In the genomic region with DNA sequence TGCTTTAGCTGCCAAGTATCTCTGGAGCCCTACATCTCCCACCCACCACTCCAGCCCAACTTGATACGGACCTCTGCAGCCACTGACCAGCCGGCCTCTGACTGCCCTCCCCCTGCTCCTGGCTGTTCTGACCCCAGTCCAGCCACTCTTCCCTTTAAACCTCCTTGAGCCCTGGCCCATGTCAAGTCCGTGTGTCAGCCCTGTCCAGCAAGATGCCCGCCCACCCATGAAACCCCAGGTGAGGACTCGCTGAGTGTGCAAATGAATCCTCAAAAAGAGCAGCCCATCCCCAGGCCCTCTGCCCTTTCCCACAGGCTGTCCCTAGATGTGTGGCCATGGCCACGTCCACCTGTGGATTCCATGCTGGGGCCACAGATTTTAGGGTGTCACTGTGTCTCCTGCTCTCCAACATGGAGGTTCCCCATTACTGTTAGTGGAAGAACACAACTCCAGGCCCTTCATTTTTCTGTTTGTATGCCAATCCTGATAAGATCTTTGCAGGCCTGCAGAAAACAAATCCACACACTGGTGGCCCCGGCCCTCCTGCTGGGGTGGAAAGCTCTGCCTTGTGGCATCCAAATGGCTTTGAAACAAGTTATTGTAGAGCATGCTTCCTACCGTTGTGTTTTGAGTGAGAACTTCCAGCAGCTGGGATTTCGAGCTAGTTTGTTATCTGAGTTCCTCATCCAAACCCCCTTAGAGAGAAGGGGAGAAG, we compare ENCODE assay signal across 2 cellular contexts.
TF ChIP-seq lines count a peak whose summit lies in the region.

No MANE protein-coding gene starts in this region.

TF ChIP-seq in SK-N-SH, 30 proteins besides CTCF, POLR2A, EP300 and RAD21 (continued from another document):
- no peak for TF ChIP-seq GABPA (IDR thresholded peaks at IDR 0.05; ENCODE audit: low read depth)

TF ChIP-seq in SK-N-SH treated with all-trans-retinoic acid at 6 μM for 48 hours, 23 proteins besides CTCF, POLR2A, EP300 and RAD21:
- TF ChIP-seq, protein P1, sequence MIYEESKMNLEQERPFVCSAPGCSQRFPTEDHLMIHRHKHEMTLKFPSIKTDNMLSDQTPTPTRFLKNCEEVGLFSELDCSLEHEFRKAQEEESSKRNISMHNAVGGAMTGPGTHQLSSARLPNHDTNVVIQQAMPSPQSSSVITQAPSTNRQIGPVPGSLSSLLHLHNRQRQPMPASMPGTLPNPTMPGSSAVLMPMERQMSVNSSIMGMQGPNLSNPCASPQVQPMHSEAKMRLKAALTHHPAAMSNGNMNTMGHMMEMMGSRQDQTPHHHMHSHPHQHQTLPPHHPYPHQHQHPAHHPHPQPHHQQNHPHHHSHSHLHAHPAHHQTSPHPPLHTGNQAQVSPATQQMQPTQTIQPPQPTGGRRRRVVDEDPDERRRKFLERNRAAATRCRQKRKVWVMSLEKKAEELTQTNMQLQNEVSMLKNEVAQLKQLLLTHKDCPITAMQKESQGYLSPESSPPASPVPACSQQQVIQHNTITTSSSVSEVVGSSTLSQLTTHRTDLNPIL (CRISPR knock-in tag; IDR thresholded peaks at IDR 0.05; ENCODE audit: low read depth), result no peak
- TF ChIP-seq, protein P2, sequence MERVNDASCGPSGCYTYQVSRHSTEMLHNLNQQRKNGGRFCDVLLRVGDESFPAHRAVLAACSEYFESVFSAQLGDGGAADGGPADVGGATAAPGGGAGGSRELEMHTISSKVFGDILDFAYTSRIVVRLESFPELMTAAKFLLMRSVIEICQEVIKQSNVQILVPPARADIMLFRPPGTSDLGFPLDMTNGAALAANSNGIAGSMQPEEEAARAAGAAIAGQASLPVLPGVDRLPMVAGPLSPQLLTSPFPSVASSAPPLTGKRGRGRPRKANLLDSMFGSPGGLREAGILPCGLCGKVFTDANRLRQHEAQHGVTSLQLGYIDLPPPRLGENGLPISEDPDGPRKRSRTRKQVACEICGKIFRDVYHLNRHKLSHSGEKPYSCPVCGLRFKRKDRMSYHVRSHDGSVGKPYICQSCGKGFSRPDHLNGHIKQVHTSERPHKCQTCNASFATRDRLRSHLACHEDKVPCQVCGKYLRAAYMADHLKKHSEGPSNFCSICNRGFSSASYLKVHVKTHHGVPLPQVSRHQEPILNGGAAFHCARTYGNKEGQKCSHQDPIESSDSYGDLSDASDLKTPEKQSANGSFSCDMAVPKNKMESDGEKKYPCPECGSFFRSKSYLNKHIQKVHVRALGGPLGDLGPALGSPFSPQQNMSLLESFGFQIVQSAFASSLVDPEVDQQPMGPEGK (CRISPR knock-in tag; IDR thresholded peaks at IDR 0.05; ENCODE audit: borderline replicate concordance), result no peak
- TF ChIP-seq RARB (CRISPR knock-in tag; IDR thresholded peaks at IDR 0.05) (no peak), SNAI2 (CRISPR knock-in tag; IDR thresholded peaks at IDR 0.05) (no peak), OSR1 (CRISPR knock-in tag; IDR thresholded peaks at IDR 0.05) (no peak), ZNF70 (CRISPR knock-in tag; IDR thresholded peaks at IDR 0.05) (no peak), ZC3H10 (CRISPR knock-in tag; IDR thresholded peaks at IDR 0.05) (no peak), CSDC2 (CRISPR knock-in tag; IDR thresholded peaks at IDR 0.05) (no peak), ZNF8 (CRISPR knock-in tag; IDR thresholded peaks at IDR 0.05) (no peak), ISL1 (CRISPR knock-in tag; IDR thresholded peaks at IDR 0.05) (no peak), TOX (CRISPR knock-in tag; IDR thresholded peaks at IDR 0.05; ENCODE audit: borderline replicate concordance) (no peak), ZFP30 (CRISPR knock-in tag; IDR thresholded peaks at IDR 0.05) (no peak), ESRRG (CRISPR knock-in tag; IDR thresholded peaks at IDR 0.05) (no peak), ZFP3 (CRISPR knock-in tag; IDR thresholded peaks at IDR 0.05) (no peak), GLIS3 (CRISPR knock-in tag; IDR thresholded peaks at IDR 0.05) (no peak), PPARA (CRISPR knock-in tag; IDR thresholded peaks at IDR 0.05; ENCODE audit: borderline replicate concordance) (no peak), TCF4 (CRISPR knock-in tag; IDR thresholded peaks at IDR 0.05; ENCODE audit: borderline replicate concordance) (no peak), ARNTL (CRISPR knock-in tag; IDR thresholded peaks at IDR 0.05; ENCODE audit: borderline replicate concordance, low read depth) (no peak)
- TF ChIP-seq, protein P3, sequence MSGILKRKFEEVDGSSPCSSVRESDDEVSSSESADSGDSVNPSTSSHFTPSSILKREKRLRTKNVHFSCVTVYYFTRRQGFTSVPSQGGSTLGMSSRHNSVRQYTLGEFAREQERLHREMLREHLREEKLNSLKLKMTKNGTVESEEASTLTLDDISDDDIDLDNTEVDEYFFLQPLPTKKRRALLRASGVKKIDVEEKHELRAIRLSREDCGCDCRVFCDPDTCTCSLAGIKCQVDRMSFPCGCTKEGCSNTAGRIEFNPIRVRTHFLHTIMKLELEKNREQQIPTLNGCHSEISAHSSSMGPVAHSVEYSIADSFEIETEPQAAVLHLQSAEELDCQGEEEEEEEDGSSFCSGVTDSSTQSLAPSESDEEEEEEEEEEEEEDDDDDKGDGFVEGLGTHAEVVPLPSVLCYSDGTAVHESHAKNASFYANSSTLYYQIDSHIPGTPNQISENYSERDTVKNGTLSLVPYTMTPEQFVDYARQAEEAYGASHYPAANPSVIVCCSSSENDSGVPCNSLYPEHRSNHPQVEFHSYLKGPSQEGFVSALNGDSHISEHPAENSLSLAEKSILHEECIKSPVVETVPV (CRISPR knock-in tag; IDR thresholded peaks at IDR 0.05), result no peak
- TF ChIP-seq, protein P4, sequence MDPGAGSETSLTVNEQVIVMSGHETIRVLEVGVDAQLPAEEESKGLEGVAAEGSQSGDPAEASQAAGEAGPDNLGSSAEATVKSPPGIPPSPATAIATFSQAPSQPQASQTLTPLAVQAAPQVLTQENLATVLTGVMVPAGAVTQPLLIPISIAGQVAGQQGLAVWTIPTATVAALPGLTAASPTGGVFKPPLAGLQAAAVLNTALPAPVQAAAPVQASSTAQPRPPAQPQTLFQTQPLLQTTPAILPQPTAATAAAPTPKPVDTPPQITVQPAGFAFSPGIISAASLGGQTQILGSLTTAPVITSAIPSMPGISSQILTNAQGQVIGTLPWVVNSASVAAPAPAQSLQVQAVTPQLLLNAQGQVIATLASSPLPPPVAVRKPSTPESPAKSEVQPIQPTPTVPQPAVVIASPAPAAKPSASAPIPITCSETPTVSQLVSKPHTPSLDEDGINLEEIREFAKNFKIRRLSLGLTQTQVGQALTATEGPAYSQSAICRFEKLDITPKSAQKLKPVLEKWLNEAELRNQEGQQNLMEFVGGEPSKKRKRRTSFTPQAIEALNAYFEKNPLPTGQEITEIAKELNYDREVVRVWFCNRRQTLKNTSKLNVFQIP (CRISPR knock-in tag; IDR thresholded peaks at IDR 0.05; ENCODE audit: borderline replicate concordance, low read depth), result no peak
